ENCODE assay signal across 16 cellular contexts in the genomic region with DNA sequence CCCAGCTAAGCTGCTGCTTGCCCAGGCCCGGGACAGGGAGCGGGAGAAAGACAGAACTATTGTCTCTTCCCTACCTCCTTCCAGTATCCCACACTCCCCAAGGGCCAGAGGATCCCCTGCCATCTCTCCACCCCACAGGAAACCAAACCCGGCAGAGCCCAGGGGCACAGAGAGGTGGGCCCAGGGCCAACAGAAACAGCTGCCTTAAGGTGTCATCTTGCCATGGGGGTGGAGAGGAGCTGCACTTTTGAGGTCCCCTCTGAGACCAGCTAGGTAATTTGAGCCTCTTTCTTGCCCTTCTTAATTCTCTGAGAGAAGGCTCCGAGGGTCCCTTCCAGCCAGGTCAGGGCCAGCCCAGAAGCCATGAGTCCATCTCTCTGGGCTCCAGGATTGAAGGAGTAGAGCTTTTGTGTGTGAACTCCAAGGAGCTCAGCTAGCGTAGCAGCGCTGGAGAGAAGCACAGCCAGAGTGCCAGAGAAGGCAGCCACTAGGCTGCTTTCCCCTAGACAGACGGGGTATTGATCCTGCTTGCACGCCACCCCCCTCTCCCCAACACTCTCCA. TPM values are rescaled to one million over a fixed set of nuclear protein-coding genes. Genes with fewer than 3 reads are reported as not detected.
DNase-seq lines count a peak whose midpoint lies in the region; ATAC-seq lines count a peak whose summit lies in the region.
"Had no signal": no experiment of that assay in that cellular context is flagged by ENCODE, and none has a peak within 500 bp of the region (broad histone marks: within the 10 kb centered on the region; RNA-seq: fewer than 3 reads in every experiment).

No MANE protein-coding gene starts in this region.

- no peaks in the 10 kb centered on the region for H3K36me3 Mint-ChIP-seq in activated naive CD4-positive, alpha-beta T cell treated with anti-CD3 and anti-CD28 coated beads, Interleukin-2, amount 50 U/mL, for 72 hours

- peak; percentile 35 for DNase-seq in NCI-H2196 (lab: John Stamatoyannopoulos, UW; ENCODE audit: unreplicated experiment)
- no peak for DNase-seq in NCI-H2196 treated with DMSO at 0.1 percent for 48 hours (lab: John Stamatoyannopoulos, UW; ENCODE audit: unreplicated experiment)
- DNase-seq in NCI-H2171 treated with DMSO at 0.1 percent for 48 hours (lab: John Stamatoyannopoulos, UW), result peak; percentile 98
- peak; percentile 14 for DNase-seq in fibroblast of gingiva (ENCODE audit: low read depth)
- no peak for DNase-seq in activated naive CD4-positive, alpha-beta T cell treated with anti-CD3 and anti-CD28 coated beads, Interleukin-2, amount 50 U/mL, for 72 hours (ENCODE audit: low spot score in 2 of 2)
- DNase-seq in medulla oblongata (ENCODE audit: extremely low spot score), result no peak
- DNase-seq: activated CD4-positive, alpha-beta T cell treated with anti-CD3 and anti-CD28 coated beads, Interleukin-2, amount 50 U/mL, for 4 hours; activated naive CD4-positive, alpha-beta T cell treated with anti-CD3 and anti-CD28 coated beads, Interleukin-2, amount 50 U/mL, for 16 hours; foreskin melanocyte; kidney; NCI-H526 treated with DMSO at 0.1 percent for 48 hours; stimulated activated CD4-positive, alpha-beta T cell treated with anti-CD3 and anti-CD28 coated beads, Interleukin-2, amount 100 ng/mL, for 48 hours had no signal

- no peaks in the 10 kb centered on the region for H3K36me3 ChIP-seq in skeletal muscle satellite cell (ENCODE audit: insufficient read depth, low read length)

- no peaks in the 10 kb centered on the region for H3K9me3 Mint-ChIP-seq in activated naive CD4-positive, alpha-beta T cell treated with anti-CD3 and anti-CD28 coated beads, Interleukin-2, amount 50 U/mL, for 72 hours

- peak overlapping the region; percentile 8 for H3K4me2 ChIP-seq in skeletal muscle satellite cell (ENCODE audit: low read length)

- peak overlapping the region in 1 of 2 donors; percentile 40 for H3K27ac Mint-ChIP-seq in activated naive CD4-positive, alpha-beta T cell treated with anti-CD3 and anti-CD28 coated beads, Interleukin-2, amount 50 U/mL, for 72 hours

- peaks cover 18% of the 10 kb centered on the region for H3K27me3 ChIP-seq in skeletal muscle satellite cell (ENCODE audit: control insufficient read depth, insufficient read depth, low read length)

- no peak for ATAC-seq in GM21576 (IDR thresholded peaks at IDR 0.05; ENCODE audit: unreplicated experiment)
- ATAC-seq in activated naive CD4-positive, alpha-beta T cell treated with anti-CD3 and anti-CD28 coated beads, Interleukin-2, amount 50 U/mL, for 72 hours, result no peak

- no peaks in the 10 kb centered on the region for H3K9me3 ChIP-seq in skeletal muscle satellite cell (replicated peaks; ENCODE audit: low read length)

- no peak overlapping the region for H3K9ac ChIP-seq in skeletal muscle satellite cell (ENCODE audit: low read depth, low read length)

- H3K4me1 ChIP-seq in skeletal muscle satellite cell (ENCODE audit: control insufficient read depth, insufficient read depth, low read length), result peaks cover 25% of the 10 kb centered on the region

- no peak overlapping the region for H3K4me3 ChIP-seq in skeletal muscle satellite cell (ENCODE audit: low read length)

RNA-seq across cellular contexts. Expression of gene GPR61, which starts 9.7 kb away (rescaled TPM):
- not detected in 2 replicates for total RNA-seq in skeletal muscle satellite cell (2012; rRNA removed)
- total RNA-seq in activated naive CD4-positive, alpha-beta T cell treated with anti-CD3 and anti-CD28 coated beads, Interleukin-2, amount 50 U/mL, for 72 hours, result under 1 TPM in 1 of 2 donors, not detected in 1; 0.57 TPM
- total RNA-seq: A172, kidney, omental fat pad had no signal

RNA-seq across cellular contexts. Expression of gene GNAI3, which starts 18.4 kb away (rescaled TPM):
- total RNA-seq in skeletal muscle satellite cell (2012; rRNA removed), result 15.5 and 16.0 TPM in 2 replicates
- total RNA-seq in activated naive CD4-positive, alpha-beta T cell treated with anti-CD3 and anti-CD28 coated beads, Interleukin-2, amount 50 U/mL, for 72 hours, result 10 to 100 TPM in 1 of 2 donors, 1 to 10 TPM in 1; 8.9 to 10.1 TPM

RNA-seq across cellular contexts. Expression of gene AMIGO1, which starts 20.4 kb away (rescaled TPM):
- total RNA-seq in skeletal muscle satellite cell (2012; rRNA removed), result under 0.01 and 0.25 TPM in 2 replicates
- 1 to 10 TPM in 1 of 2 donors, under 1 TPM in 1; 0.97 to 1.3 TPM for total RNA-seq in activated naive CD4-positive, alpha-beta T cell treated with anti-CD3 and anti-CD28 coated beads, Interleukin-2, amount 50 U/mL, for 72 hours
- total RNA-seq: A172 had no signal

RNA-seq across cellular contexts. Expression of gene CYB561D1, which starts 36.1 kb away (rescaled TPM):
- total RNA-seq in skeletal muscle satellite cell (2012; rRNA removed), result 3.3 and 4.4 TPM in 2 replicates
- total RNA-seq in activated naive CD4-positive, alpha-beta T cell treated with anti-CD3 and anti-CD28 coated beads, Interleukin-2, amount 50 U/mL, for 72 hours, result 10 to 100 TPM; 11.3 to 14.9 TPM

RNA-seq across cellular contexts. Expression of gene ATXN7L2, which starts 46.3 kb away (rescaled TPM):
- 1.5 and 4.1 TPM in 2 replicates for total RNA-seq in skeletal muscle satellite cell (2012; rRNA removed)
- 10 to 100 TPM; 11.5 to 21.9 TPM for total RNA-seq in activated naive CD4-positive, alpha-beta T cell treated with anti-CD3 and anti-CD28 coated beads, Interleukin-2, amount 50 U/mL, for 72 hours

Comparison
In these comparisons a context has a peak if more than half of its experiments do, and no peak if none do; other contexts are left out.
1. DNase-seq: peak in NCI-H2196 (single experiment), NCI-H2171 treated with DMSO at 0.1 percent for 48 hours (single experiment) and fibroblast of gingiva (single experiment); none in NCI-H2196 treated with DMSO at 0.1 percent for 48 hours (single experiment), activated naive CD4-positive, alpha-beta T cell treated with anti-CD3 and anti-CD28 coated beads, Interleukin-2, amount 50 U/mL, for 72 hours (0 of 2) and medulla oblongata (single experiment).